In the genomic region with DNA sequence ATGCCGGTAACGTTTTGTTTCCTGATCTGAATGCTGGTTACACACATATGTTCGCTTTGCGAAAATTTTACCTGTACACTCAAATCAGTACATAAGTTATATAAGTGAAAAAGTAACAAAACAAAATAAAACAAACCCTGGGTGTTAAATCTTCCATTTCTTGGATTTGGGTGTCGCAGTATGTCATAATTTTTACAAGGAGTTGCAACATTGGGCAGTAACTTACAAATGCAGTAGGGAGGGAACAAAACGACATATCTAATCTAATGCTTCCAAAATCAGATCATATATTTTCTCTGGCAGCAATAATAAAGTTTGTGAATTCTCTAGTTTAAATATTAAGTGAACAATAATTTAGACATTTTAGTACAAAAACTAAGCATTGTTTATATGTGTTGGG, we compare ENCODE assay signal across 33 cellular contexts.
"Had no signal": no experiment of that assay in that cellular context is flagged by ENCODE, and none has a peak within 500 bp of the region (broad histone marks: within the 10 kb centered on the region; RNA-seq: fewer than 3 reads in every experiment).

No MANE protein-coding gene starts in this region.

- H3K4me1 Mint-ChIP-seq: brain; neural crest cell; stimulated activated memory B cell treated with anti-CD40 and anti-IgM and Interleukin-4, amounts not matched to agents 10 μg/mL and 1 μg/mL and 100 μg/mL, for 72 hours had no signal

- H3K9me3 Mint-ChIP-seq: activated naive CD4-positive, alpha-beta T cell treated with anti-CD3 and anti-CD28 coated beads, Interleukin-2, amount 50 U/mL, for 72 hours; stimulated activated naive CD8-positive, alpha-beta T cell treated with anti-CD3 and anti-CD28 coated beads, Interleukin-15, amount 100 ng/mL, for 72 hours; type B pancreatic cell had no signal

- ATAC-seq: activated CD4-positive, alpha-beta T cell treated with anti-CD3 and anti-CD28 coated beads for 36 hours; activated CD8-positive, alpha-beta memory T cell treated with anti-CD3 and anti-CD28 coated beads, Interleukin-2, amount 10 ng/mL, durations not matched to agents 7 days and 5 days; activated CD8-positive, alpha-beta T cell treated with anti-CD3 and anti-CD28 coated beads, Interleukin-2, amount 10 ng/mL, durations not matched to agents 7 days and 5 days; activated naive CD4-positive, alpha-beta T cell treated with anti-CD3 and anti-CD28 coated beads, Interleukin-2, amount 50 U/mL, for 72 hours; gastroesophageal sphincter; left cardiac atrium; left ventricle myocardium superior; pancreas; psoas muscle; stimulated activated memory B cell treated with anti-CD40 and anti-IgM and Interleukin-4, amounts not matched to agents 10 μg/mL and 1 μg/mL and 100 μg/mL, for 72 hours; stimulated activated naive CD8-positive, alpha-beta T cell treated with anti-CD3 and anti-CD28 coated beads, Interleukin-15, amount 100 ng/mL, for 72 hours had no signal

- DNase-seq: activated CD4-positive, alpha-beta T cell treated with anti-CD3 and anti-CD28 coated beads for 36 hours; activated CD4-positive, CD25-positive, alpha-beta regulatory T cell; activated CD8-positive, alpha-beta memory T cell treated with anti-CD3 and anti-CD28 coated beads, Interleukin-2, amount 10 ng/mL, durations not matched to agents 7 days and 5 days; activated CD8-positive, alpha-beta T cell treated with anti-CD3 and anti-CD28 coated beads, Interleukin-2, amount 10 ng/mL, durations not matched to agents 7 days and 5 days; activated naive CD4-positive, alpha-beta T cell; activated T-cell treated with anti-CD3 and anti-CD28 coated beads, Interleukin-2, amount 50 U/mL, for 48 hours; adrenal gland; aorta; cerebellar nuclear complex; colonic mucosa; effector CD8-positive, alpha-beta T cell; left cardiac atrium; left ventricle myocardium superior; nucleus accumbens; pancreas; psoas muscle; stimulated activated CD4-positive, alpha-beta T cell treated with anti-CD3 and anti-CD28 coated beads, Interleukin-1b, Interleukin-23, amount 100 ng/mL, for 48 hours; stimulated activated CD4-positive, alpha-beta T cell treated with anti-CD3 and anti-CD28 coated beads, Interleukin-4, amount 100 ng/mL, for 4 hours; stimulated activated CD8-positive, alpha-beta memory T cell treated with anti-CD3 and anti-CD28 coated beads, Interleukin-4, amount 100 ng/mL, for 48 hours; stimulated activated naive CD8-positive, alpha-beta T cell treated with anti-CD3 and anti-CD28 coated beads, Interleukin-15, amount 100 ng/mL, for 72 hours; substantia nigra; T-helper 2 cell; uterus had no signal

- H3K4me3 ChIP-seq: adrenal gland, cardiac muscle cell, colonic mucosa, gastroesophageal sphincter, hepatocyte, pancreas, psoas muscle, smooth muscle cell, uterus had no signal

- H3K27ac ChIP-seq: adrenal gland, cardiac muscle cell, colonic mucosa, gastroesophageal sphincter, hepatocyte, pancreas, psoas muscle, uterus had no signal

- H3K9me3 ChIP-seq: adrenal gland, colonic mucosa, gastroesophageal sphincter, pancreas, psoas muscle, uterus had no signal

- H3K36me3 ChIP-seq: colonic mucosa, uterus had no signal

- H3K4me1 ChIP-seq: adrenal gland, colonic mucosa, gastroesophageal sphincter, psoas muscle, uterus had no signal

- H3K27ac Mint-ChIP-seq: activated CD4-positive, alpha-beta T cell treated with anti-CD3 and anti-CD28 coated beads for 36 hours; activated CD8-positive, alpha-beta memory T cell treated with anti-CD3 and anti-CD28 coated beads, Interleukin-2, amount 10 ng/mL, durations not matched to agents 7 days and 5 days; activated CD8-positive, alpha-beta T cell treated with anti-CD3 and anti-CD28 coated beads, Interleukin-2, amount 10 ng/mL, durations not matched to agents 7 days and 5 days; activated T-helper 2 cell treated with anti-CD3 and anti-CD28 coated beads, Interferon-gamma antibody, Interleukin-2, Interleukin-4, amounts not matched to agents 10 μg/mL and 5 μg/mL and 100 μg/mL, durations not matched to agents 14 hours and 24 hours and 36 hours; stimulated activated memory B cell treated with anti-CD40 and anti-IgM and Interleukin-4, amounts not matched to agents 10 μg/mL and 1 μg/mL and 100 μg/mL, for 72 hours; stimulated activated naive CD8-positive, alpha-beta T cell treated with anti-CD3 and anti-CD28 coated beads, Interleukin-15, amount 100 ng/mL, for 72 hours; type B pancreatic cell had no signal

- H3K27me3 Mint-ChIP-seq: activated CD4-positive, alpha-beta T cell treated with anti-CD3 and anti-CD28 coated beads for 36 hours; activated CD8-positive, alpha-beta memory T cell treated with anti-CD3 and anti-CD28 coated beads, Interleukin-2, amount 10 ng/mL, durations not matched to agents 7 days and 5 days; brain; stimulated activated memory B cell treated with anti-CD40 and anti-IgM and Interleukin-4, amounts not matched to agents 10 μg/mL and 1 μg/mL and 100 μg/mL, for 72 hours; stimulated activated naive CD8-positive, alpha-beta T cell treated with anti-CD3 and anti-CD28 coated beads, Interleukin-15, amount 100 ng/mL, for 72 hours; type B pancreatic cell had no signal

- H3K27me3 ChIP-seq: adrenal gland, cardiac muscle cell, colonic mucosa, gastroesophageal sphincter, hepatocyte, pancreas, uterus had no signal

- H3K4me3 Mint-ChIP-seq: activated CD4-positive, alpha-beta T cell treated with anti-CD3 and anti-CD28 coated beads for 36 hours; activated CD8-positive, alpha-beta memory T cell treated with anti-CD3 and anti-CD28 coated beads, Interleukin-2, amount 10 ng/mL, durations not matched to agents 7 days and 5 days; activated CD8-positive, alpha-beta T cell treated with anti-CD3 and anti-CD28 coated beads, Interleukin-2, amount 10 ng/mL, durations not matched to agents 7 days and 5 days; brain; neural crest cell; stimulated activated memory B cell treated with anti-CD40 and anti-IgM and Interleukin-4, amounts not matched to agents 10 μg/mL and 1 μg/mL and 100 μg/mL, for 72 hours; stimulated activated naive CD8-positive, alpha-beta T cell treated with anti-CD3 and anti-CD28 coated beads, Interleukin-15, amount 100 ng/mL, for 72 hours; type B pancreatic cell had no signal
